ENCODE assay signal across 26 cellular contexts in genomic region chr6:152973916-152974315, GRCh38. TPM values are rescaled to one million over a fixed set of nuclear protein-coding genes. Genes with fewer than 3 reads are reported as not detected.
DNase-seq lines count a peak whose midpoint lies in the region; ATAC-seq and TF ChIP-seq lines count a peak whose summit lies in the region.
"Had no signal": no experiment of that assay in that cellular context is flagged by ENCODE, and none has a peak within 500 bp of the region (broad histone marks: within the 10 kb centered on the region; RNA-seq: fewer than 3 reads in every experiment).

No MANE protein-coding gene starts in this region.

- peaks cover 3% of the 10 kb centered on the region for H3K4me1 ChIP-seq in endodermal cell (ENCODE audit: control insufficient read depth, insufficient read depth, low read length)
- H3K4me1 ChIP-seq: BE2C, Caco-2 had no signal

- POLR2A ChIA-PET in activated CD8-positive, alpha-beta T cell treated with anti-CD3 and anti-CD28 coated beads, Interleukin-2, amount 10 ng/mL, durations not matched to agents 7 days and 5 days (lab: Charles Lee): interaction anchor here (2.0 kb wide), 1 partner anchor 9 kb away, joined by 9 read pairs; the partner anchor contains the start of gene FBXO5
- POLR2A ChIA-PET in activated CD8-positive, alpha-beta T cell treated with anti-CD3 and anti-CD28 coated beads for 36 hours (lab: Charles Lee): no interaction called here

- H3K9me3 ChIP-seq in endodermal cell (ENCODE audit: control insufficient read depth, low read length): peaks cover 7% of the 10 kb centered on the region
- H3K9me3 ChIP-seq: BE2C, Caco-2 had no signal

- no peak for DNase-seq in activated CD8-positive, alpha-beta T cell treated with anti-CD3 and anti-CD28 coated beads, Interleukin-2, amount 10 ng/mL, durations not matched to agents 7 days and 5 days
- no peak for DNase-seq in activated CD8-positive, alpha-beta T cell treated with anti-CD3 and anti-CD28 coated beads for 36 hours
- DNase-seq in GF-D8 (lab: John Stamatoyannopoulos, UW): peak; percentile 69
- DNase-seq in endodermal cell: no peak
- DNase-seq in stimulated activated CD8-positive, alpha-beta memory T cell treated with anti-CD3 and anti-CD28 coated beads, Interleukin-4, amount 100 ng/mL, for 48 hours: no peak
- DNase-seq in hippocampal formation (lab: John Stamatoyannopoulos, UW): no peak
- DNase-seq: activated CD4-positive, CD25-positive, alpha-beta regulatory T cell; activated naive CD8-positive, alpha-beta T cell treated with anti-CD3 and anti-CD28 coated beads, Interleukin-2, amount 50 U/mL, for 24 hours; BE2C; Caco-2; cerebellar nuclear complex; H9; head of caudate nucleus; left cardiac atrium; mesenchymal stem cell; NCI-H1092 treated with DMSO at 0.1 percent for 48 hours; NCI-H187 treated with DMSO at 0.1 percent for 48 hours; NCI-H2227 treated with DMSO at 0.1 percent for 48 hours; NCI-H69; retina; small intestine; stimulated activated CD4-positive, alpha-beta T cell treated with anti-CD3 and anti-CD28 coated beads, Interleukin-1b, Interleukin-23, amount 100 ng/mL, for 48 hours had no signal

- peaks cover 50% of the 10 kb centered on the region for H3K4me1 Mint-ChIP-seq in activated CD8-positive, alpha-beta T cell treated with anti-CD3 and anti-CD28 coated beads, Interleukin-2, amount 10 ng/mL, durations not matched to agents 7 days and 5 days (ENCODE audit: low read depth)
- peaks cover 37% of the 10 kb centered on the region for H3K4me1 Mint-ChIP-seq in activated CD8-positive, alpha-beta T cell treated with anti-CD3 and anti-CD28 coated beads for 36 hours (ENCODE audit: low read depth)
- peaks cover 44% of the 10 kb centered on the region for H3K4me1 Mint-ChIP-seq in T-helper 1 cell treated with Interleukin-12 subunit alpha and Interleukin-12 subunit beta and Interleukin-4 antibody, amounts not matched to agents 30 μg/mL and 1 μg/mL, for 36 hours (ENCODE audit: low read depth)
- H3K4me1 Mint-ChIP-seq in endodermal cell: peaks cover 35% of the 10 kb centered on the region

- WGBS in endodermal cell (ENCODE audit: insufficient coverage in 1 of 2, insufficient read length in 1 of 2), 2 experiments: 91% methylated on average over 1 of the region's 1 CpG; no CpG with 5 or more reads in 1 of the 2 experiments

- no peaks in the 10 kb centered on the region for H3K27me3 Mint-ChIP-seq in activated CD8-positive, alpha-beta T cell treated with anti-CD3 and anti-CD28 coated beads, Interleukin-2, amount 10 ng/mL, durations not matched to agents 7 days and 5 days (ENCODE audit: low read depth)
- no peaks in the 10 kb centered on the region for H3K27me3 Mint-ChIP-seq in activated CD8-positive, alpha-beta T cell treated with anti-CD3 and anti-CD28 coated beads for 36 hours
- no peaks in the 10 kb centered on the region for H3K27me3 Mint-ChIP-seq in T-helper 1 cell treated with Interleukin-12 subunit alpha and Interleukin-12 subunit beta and Interleukin-4 antibody, amounts not matched to agents 30 μg/mL and 1 μg/mL, for 36 hours (ENCODE audit: low read depth)
- no peaks in the 10 kb centered on the region for H3K27me3 Mint-ChIP-seq in endodermal cell (ENCODE audit: insufficient read depth)
- H3K27me3 Mint-ChIP-seq: activated naive CD8-positive, alpha-beta T cell treated with anti-CD3 and anti-CD28 coated beads, Interleukin-2, amount 50 U/mL, for 24 hours had no signal

- intact Hi-C loops in activated CD8-positive, alpha-beta T cell treated with anti-CD3 and anti-CD28 coated beads for 36 hours (cut with micrococcal nuclease): no loop called here

- H3K4me3 Mint-ChIP-seq in activated CD8-positive, alpha-beta T cell treated with anti-CD3 and anti-CD28 coated beads, Interleukin-2, amount 10 ng/mL, durations not matched to agents 7 days and 5 days: peak overlapping the region; percentile 22
- no peak overlapping the region for H3K4me3 Mint-ChIP-seq in activated CD8-positive, alpha-beta T cell treated with anti-CD3 and anti-CD28 coated beads for 36 hours
- peak overlapping the region; percentile 37 for H3K4me3 Mint-ChIP-seq in T-helper 1 cell treated with Interleukin-12 subunit alpha and Interleukin-12 subunit beta and Interleukin-4 antibody, amounts not matched to agents 30 μg/mL and 1 μg/mL, for 36 hours
- no peak overlapping the region for H3K4me3 Mint-ChIP-seq in endodermal cell
- H3K4me3 Mint-ChIP-seq: activated naive CD8-positive, alpha-beta T cell treated with anti-CD3 and anti-CD28 coated beads, Interleukin-2, amount 50 U/mL, for 24 hours; H9 had no signal

- H3K36me3 Mint-ChIP-seq in activated CD8-positive, alpha-beta T cell treated with anti-CD3 and anti-CD28 coated beads, Interleukin-2, amount 10 ng/mL, durations not matched to agents 7 days and 5 days (ENCODE audit: low read depth): peaks cover 89% of the 10 kb centered on the region
- H3K36me3 Mint-ChIP-seq in activated CD8-positive, alpha-beta T cell treated with anti-CD3 and anti-CD28 coated beads for 36 hours (ENCODE audit: low read depth): peaks cover 88% of the 10 kb centered on the region
- peaks cover 52% of the 10 kb centered on the region for H3K36me3 Mint-ChIP-seq in T-helper 1 cell treated with Interleukin-12 subunit alpha and Interleukin-12 subunit beta and Interleukin-4 antibody, amounts not matched to agents 30 μg/mL and 1 μg/mL, for 36 hours (ENCODE audit: low read depth)
- peaks cover 68% of the 10 kb centered on the region for H3K36me3 Mint-ChIP-seq in endodermal cell (ENCODE audit: low read depth)

- H3K36me3 ChIP-seq in endodermal cell (ENCODE audit: control insufficient read depth, insufficient read depth, low read length): peaks cover 92% of the 10 kb centered on the region

- CTCF ChIA-PET in activated CD8-positive, alpha-beta T cell treated with anti-CD3 and anti-CD28 coated beads, Interleukin-2, amount 10 ng/mL, durations not matched to agents 7 days and 5 days (lab: Charles Lee): interaction anchor here (1.0 to 1.4 kb wide), 2 partner anchors 25 to 110 kb away, joined by 3 read pairs; no protein-coding TSS in a partner anchor
- CTCF ChIA-PET in activated CD8-positive, alpha-beta T cell treated with anti-CD3 and anti-CD28 coated beads for 36 hours (lab: Charles Lee): interaction anchor here (0.7 to 1.0 kb wide), 2 partner anchors 20 to 26 kb away, joined by 3 read pairs; no protein-coding TSS in a partner anchor

- H3K9me3 Mint-ChIP-seq in activated CD8-positive, alpha-beta T cell treated with anti-CD3 and anti-CD28 coated beads, Interleukin-2, amount 10 ng/mL, durations not matched to agents 7 days and 5 days (ENCODE audit: insufficient read depth): peaks cover 6% of the 10 kb centered on the region
- H3K9me3 Mint-ChIP-seq in activated CD8-positive, alpha-beta T cell treated with anti-CD3 and anti-CD28 coated beads for 36 hours: peaks cover 12% of the 10 kb centered on the region
- H3K9me3 Mint-ChIP-seq in T-helper 1 cell treated with Interleukin-12 subunit alpha and Interleukin-12 subunit beta and Interleukin-4 antibody, amounts not matched to agents 30 μg/mL and 1 μg/mL, for 36 hours: peaks cover 7% of the 10 kb centered on the region
- H3K9me3 Mint-ChIP-seq in endodermal cell: peaks cover 2% of the 10 kb centered on the region
- H3K9me3 Mint-ChIP-seq: H9 had no signal

- ATAC-seq in activated CD8-positive, alpha-beta T cell treated with anti-CD3 and anti-CD28 coated beads, Interleukin-2, amount 10 ng/mL, durations not matched to agents 7 days and 5 days: no peak
- no peak for ATAC-seq in activated CD8-positive, alpha-beta T cell treated with anti-CD3 and anti-CD28 coated beads for 36 hours
- no peak for ATAC-seq in HG03439 (IDR thresholded peaks at IDR 0.05; ENCODE audit: unreplicated experiment)
- ATAC-seq: activated naive CD8-positive, alpha-beta T cell treated with anti-CD3 and anti-CD28 coated beads, Interleukin-2, amount 50 U/mL, for 24 hours; left cardiac atrium had no signal

- H3K27me3 ChIP-seq in endodermal cell (ENCODE audit: control insufficient read depth, insufficient read depth, low read length, poor library complexity, severe bottlenecking): no peaks in the 10 kb centered on the region
- H3K27me3 ChIP-seq: BE2C had no signal

- H3K27ac Mint-ChIP-seq in activated CD8-positive, alpha-beta T cell treated with anti-CD3 and anti-CD28 coated beads, Interleukin-2, amount 10 ng/mL, durations not matched to agents 7 days and 5 days: no peak overlapping the region
- H3K27ac Mint-ChIP-seq in activated CD8-positive, alpha-beta T cell treated with anti-CD3 and anti-CD28 coated beads for 36 hours: no peak overlapping the region
- H3K27ac Mint-ChIP-seq in T-helper 1 cell treated with Interleukin-12 subunit alpha and Interleukin-12 subunit beta and Interleukin-4 antibody, amounts not matched to agents 30 μg/mL and 1 μg/mL, for 36 hours: peak overlapping the region; percentile 36
- no peak overlapping the region for H3K27ac Mint-ChIP-seq in endodermal cell
- H3K27ac Mint-ChIP-seq: activated naive CD8-positive, alpha-beta T cell treated with anti-CD3 and anti-CD28 coated beads, Interleukin-2, amount 50 U/mL, for 24 hours had no signal

- H3K27ac ChIP-seq in endodermal cell (ENCODE audit: low read depth, low read length): no peak overlapping the region
- H3K27ac ChIP-seq: epithelial cell of prostate, KMS-11 had no signal

- peak overlapping the region; percentile 53 for H3K4me3 ChIP-seq in endodermal cell (ENCODE audit: low read length)

- TF ChIP-seq CTCF in activated CD8-positive, alpha-beta T cell treated with anti-CD3 and anti-CD28 coated beads for 36 hours (IDR thresholded peaks at IDR 0.05): no peak
- TF ChIP-seq CTCF in endodermal cell (conservative IDR thresholded peaks at IDR 0.05): no peak

- no peak overlapping the region for H3K9ac ChIP-seq in endodermal cell (ENCODE audit: extremely low read depth, low read length, poor library complexity, severe bottlenecking)
- H3K9ac ChIP-seq: KMS-11 had no signal

RNA-seq across cellular contexts. Expression of gene FBXO5, which starts 8.9 kb away (rescaled TPM):
- 10 to 100 TPM; 72.3 to 73.9 TPM for total RNA-seq in activated CD8-positive, alpha-beta T cell treated with anti-CD3 and anti-CD28 coated beads, Interleukin-2, amount 10 ng/mL, durations not matched to agents 7 days and 5 days
- 10 to 100 TPM; 40.9 to 44.0 TPM for total RNA-seq in activated CD8-positive, alpha-beta T cell treated with anti-CD3 and anti-CD28 coated beads for 36 hours
- total RNA-seq in endodermal cell: 10 to 100 TPM; 39.8 to 71.6 TPM
- 51.6 TPM for polyA plus RNA-seq in endodermal cell (2013, experiment 1 of 2)
- polyA plus RNA-seq in endodermal cell (2013, experiment 2 of 2): 54.8 TPM

RNA-seq across cellular contexts. Expression of gene MTRF1L, which starts 28.6 kb away (rescaled TPM):
- total RNA-seq in activated CD8-positive, alpha-beta T cell treated with anti-CD3 and anti-CD28 coated beads, Interleukin-2, amount 10 ng/mL, durations not matched to agents 7 days and 5 days: 10 to 100 TPM; 15.6 to 20.6 TPM
- 10 to 100 TPM; 15.7 to 17.5 TPM for total RNA-seq in activated CD8-positive, alpha-beta T cell treated with anti-CD3 and anti-CD28 coated beads for 36 hours
- 10 to 100 TPM; 17.3 to 18.7 TPM for total RNA-seq in endodermal cell
- 18.1 TPM for polyA plus RNA-seq in endodermal cell (2013, experiment 1 of 2)
- polyA plus RNA-seq in endodermal cell (2013, experiment 2 of 2): 16.2 TPM

Comparison
In these comparisons a context has a peak if more than half of its experiments do, and no peak if none do; other contexts are left out.
1. H3K4me3 Mint-ChIP-seq: peak in activated CD8-positive, alpha-beta T cell treated with anti-CD3 and anti-CD28 coated beads, Interleukin-2, amount 10 ng/mL, durations not matched to agents 7 days and 5 days (single experiment) and T-helper 1 cell treated with Interleukin-12 subunit alpha and Interleukin-12 subunit beta and Interleukin-4 antibody, amounts not matched to agents 30 μg/mL and 1 μg/mL, for 36 hours (single experiment); none in activated CD8-positive, alpha-beta T cell treated with anti-CD3 and anti-CD28 coated beads for 36 hours (single experiment) and endodermal cell (single experiment).